ENCODE assay signal across 1 cellular context in the genomic region with DNA sequence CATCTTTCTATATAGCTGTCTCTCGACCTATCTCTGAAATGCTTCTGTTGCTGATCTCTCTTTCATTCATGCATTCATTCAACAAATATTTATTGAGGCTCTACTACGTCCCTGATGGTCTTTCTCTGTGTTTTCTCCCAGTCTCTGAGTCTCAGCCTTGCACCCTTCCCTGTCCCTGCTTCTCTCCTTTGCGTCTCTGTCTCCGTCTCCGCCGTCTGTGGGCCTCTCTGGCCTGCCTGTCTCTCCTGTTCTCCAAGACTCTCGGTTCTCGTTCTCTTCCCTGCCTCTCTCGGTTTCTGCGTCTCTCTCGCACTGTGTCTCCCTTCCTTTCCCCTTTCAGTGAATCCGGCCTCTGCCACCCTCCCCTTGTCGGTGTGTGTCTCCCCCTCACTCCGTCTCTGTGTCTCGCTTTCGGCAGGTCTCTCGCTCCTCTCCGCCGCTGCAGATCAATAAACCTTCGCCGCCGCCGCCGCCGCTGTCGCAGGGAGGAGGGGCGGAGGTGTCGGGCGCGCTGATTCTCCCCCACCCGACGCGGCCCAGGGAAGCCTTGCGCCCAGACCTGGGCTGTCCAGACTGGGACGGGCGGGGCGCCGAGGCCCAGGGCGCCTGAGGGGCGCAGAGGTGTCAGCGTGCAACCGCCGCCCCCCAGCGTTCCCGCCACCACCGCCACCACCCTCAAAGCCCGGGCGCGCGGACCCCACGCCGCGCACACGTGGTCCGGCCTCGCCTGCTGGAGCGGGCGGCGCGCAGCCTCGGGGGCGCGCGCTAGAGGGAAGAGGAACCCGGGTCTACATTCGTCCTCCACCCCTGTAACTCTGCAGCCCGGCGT.
A peak's percentile ranks its signal among the peaks of the same experiment; 100 is the strongest.
TF ChIP-seq lines count a peak whose summit lies in the region.

No MANE protein-coding gene starts in this region.

TF ChIP-seq in HepG2, 621 proteins besides CTCF, POLR2A, EP300 and RAD21 (continued from another document and continues in another):
- no peak for TF ChIP-seq ZHX1 (CRISPR knock-in tag; IDR thresholded peaks at IDR 0.05; ENCODE audit: low read depth)
- no peak for TF ChIP-seq GZF1 (CRISPR knock-in tag; IDR thresholded peaks at IDR 0.05)
- no peak for TF ChIP-seq BORCS8-MEF2B (CRISPR knock-in tag; IDR thresholded peaks at IDR 0.05)
- peak; percentile 9 for TF ChIP-seq HNRNPLL (IDR thresholded peaks at IDR 0.05; ENCODE audit: low read depth, low read length, poor library complexity, severe bottlenecking)
- TF ChIP-seq PAWR (CRISPR knock-in tag; IDR thresholded peaks at IDR 0.05; ENCODE audit: borderline replicate concordance): no peak
- TF ChIP-seq SRSF1 (optimal IDR thresholded peaks at IDR 0.05; ENCODE audit: low read depth, low read length): no peak
- no peak for TF ChIP-seq ZFP37 (CRISPR knock-in tag; IDR thresholded peaks at IDR 0.05; ENCODE audit: borderline replicate concordance)
- peak; percentile 89 for TF ChIP-seq ZNF3 (CRISPR knock-in tag; IDR thresholded peaks at IDR 0.05)
- TF ChIP-seq KDM4B (CRISPR knock-in tag; IDR thresholded peaks at IDR 0.05): no peak
- TF ChIP-seq, protein P1, sequence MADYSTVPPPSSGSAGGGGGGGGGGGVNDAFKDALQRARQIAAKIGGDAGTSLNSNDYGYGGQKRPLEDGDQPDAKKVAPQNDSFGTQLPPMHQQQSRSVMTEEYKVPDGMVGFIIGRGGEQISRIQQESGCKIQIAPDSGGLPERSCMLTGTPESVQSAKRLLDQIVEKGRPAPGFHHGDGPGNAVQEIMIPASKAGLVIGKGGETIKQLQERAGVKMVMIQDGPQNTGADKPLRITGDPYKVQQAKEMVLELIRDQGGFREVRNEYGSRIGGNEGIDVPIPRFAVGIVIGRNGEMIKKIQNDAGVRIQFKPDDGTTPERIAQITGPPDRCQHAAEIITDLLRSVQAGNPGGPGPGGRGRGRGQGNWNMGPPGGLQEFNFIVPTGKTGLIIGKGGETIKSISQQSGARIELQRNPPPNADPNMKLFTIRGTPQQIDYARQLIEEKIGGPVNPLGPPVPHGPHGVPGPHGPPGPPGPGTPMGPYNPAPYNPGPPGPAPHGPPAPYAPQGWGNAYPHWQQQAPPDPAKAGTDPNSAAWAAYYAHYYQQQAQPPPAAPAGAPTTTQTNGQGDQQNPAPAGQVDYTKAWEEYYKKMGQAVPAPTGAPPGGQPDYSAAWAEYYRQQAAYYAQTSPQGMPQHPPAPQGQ (CRISPR knock-in tag; IDR thresholded peaks at IDR 0.05; ENCODE audit: borderline replicate concordance): no peak
- TF ChIP-seq TARDBP (CRISPR knock-in tag; IDR thresholded peaks at IDR 0.05): no peak
- no peak for TF ChIP-seq ZNF335 (CRISPR knock-in tag; IDR thresholded peaks at IDR 0.05)
- TF ChIP-seq ZNF879 (CRISPR knock-in tag; IDR thresholded peaks at IDR 0.05): no peak
- TF ChIP-seq E2F2 (CRISPR knock-in tag; IDR thresholded peaks at IDR 0.05; ENCODE audit: borderline replicate concordance): no peak
- TF ChIP-seq ZNF484 (CRISPR knock-in tag; IDR thresholded peaks at IDR 0.05; ENCODE audit: borderline replicate concordance, low read depth): no peak
- 0 out of 2 replicates have a peak, but pooled peaks have one; percentile 31 for TF ChIP-seq KDM5B (CRISPR knock-in tag; IDR thresholded peaks at IDR 0.05; ENCODE audit: borderline replicate concordance)
- no peak for TF ChIP-seq TIGD3 (CRISPR knock-in tag; IDR thresholded peaks at IDR 0.05; ENCODE audit: borderline replicate concordance)
- TF ChIP-seq ZSCAN31 (CRISPR knock-in tag; IDR thresholded peaks at IDR 0.05; ENCODE audit: low read depth): no peak
- no peak for TF ChIP-seq ATM (IDR thresholded peaks at IDR 0.05; ENCODE audit: borderline replicate concordance)
- TF ChIP-seq GATA4 (IDR thresholded peaks at IDR 0.05; ENCODE audit: borderline replicate concordance, low read depth): no peak
- 0 out of 2 replicates have a peak, but pooled peaks have one; percentile 48 for TF ChIP-seq SRY (CRISPR knock-in tag; IDR thresholded peaks at IDR 0.05)
- no peak for TF ChIP-seq MAZ (IDR thresholded peaks at IDR 0.05; ENCODE audit: borderline replicate concordance, low read depth, low read length)
- TF ChIP-seq MAZ (CRISPR knock-in tag; IDR thresholded peaks at IDR 0.05; ENCODE audit: low read depth): peak; percentile 48; the same call in 1 of the 2 replicates
- no peak for TF ChIP-seq NFKB2 (CRISPR knock-in tag; IDR thresholded peaks at IDR 0.05; ENCODE audit: borderline replicate concordance)
- TF ChIP-seq BRD4 (CRISPR knock-in tag; IDR thresholded peaks at IDR 0.05): no peak
- no peak for TF ChIP-seq ZNF333 (CRISPR knock-in tag; IDR thresholded peaks at IDR 0.05; ENCODE audit: borderline replicate concordance)
- TF ChIP-seq ZNF678 (CRISPR knock-in tag; IDR thresholded peaks at IDR 0.05): no peak
- TF ChIP-seq HNRNPL (IDR thresholded peaks at IDR 0.05; ENCODE audit: low read depth, low read length): no peak
- no peak for TF ChIP-seq PBX2 (CRISPR knock-in tag; IDR thresholded peaks at IDR 0.05)
- TF ChIP-seq, protein P2, sequence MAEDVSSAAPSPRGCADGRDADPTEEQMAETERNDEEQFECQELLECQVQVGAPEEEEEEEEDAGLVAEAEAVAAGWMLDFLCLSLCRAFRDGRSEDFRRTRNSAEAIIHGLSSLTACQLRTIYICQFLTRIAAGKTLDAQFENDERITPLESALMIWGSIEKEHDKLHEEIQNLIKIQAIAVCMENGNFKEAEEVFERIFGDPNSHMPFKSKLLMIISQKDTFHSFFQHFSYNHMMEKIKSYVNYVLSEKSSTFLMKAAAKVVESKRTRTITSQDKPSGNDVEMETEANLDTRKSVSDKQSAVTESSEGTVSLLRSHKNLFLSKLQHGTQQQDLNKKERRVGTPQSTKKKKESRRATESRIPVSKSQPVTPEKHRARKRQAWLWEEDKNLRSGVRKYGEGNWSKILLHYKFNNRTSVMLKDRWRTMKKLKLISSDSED (CRISPR knock-in tag; IDR thresholded peaks at IDR 0.05): no peak
- no peak for TF ChIP-seq ZMYM2 (CRISPR knock-in tag; IDR thresholded peaks at IDR 0.05)
- TF ChIP-seq RERE (CRISPR knock-in tag; IDR thresholded peaks at IDR 0.05; ENCODE audit: low read depth): no peak
- TF ChIP-seq TOPORS (CRISPR knock-in tag; IDR thresholded peaks at IDR 0.05): no peak
- no peak for TF ChIP-seq RAD51 (IDR thresholded peaks at IDR 0.05; ENCODE audit: borderline replicate concordance)
- TF ChIP-seq KDM3A (CRISPR knock-in tag; IDR thresholded peaks at IDR 0.05; ENCODE audit: low read depth): no peak
- TF ChIP-seq SNRNP70 (IDR thresholded peaks at IDR 0.05; ENCODE audit: low read depth, low read length): no peak
- TF ChIP-seq HNF1A (IDR thresholded peaks at IDR 0.05; ENCODE audit: low read depth): no peak
- no peak for TF ChIP-seq HNF1A (CRISPR knock-in tag; IDR thresholded peaks at IDR 0.05; ENCODE audit: borderline replicate concordance)
- no peak for TF ChIP-seq CREM (IDR thresholded peaks at IDR 0.05)
- TF ChIP-seq CREM (CRISPR knock-in tag; IDR thresholded peaks at IDR 0.05): no peak
